Comparison of ENCODE assay signal across 25 cellular contexts in genomic region chr15:73353734-73354133, GRCh38. TPM values are rescaled to one million over a fixed set of nuclear protein-coding genes. Genes with fewer than 3 reads are reported as not detected.
"Had no signal": no experiment of that assay in that cellular context is flagged by ENCODE, and none has a peak within 500 bp of the region (broad histone marks: within the 10 kb centered on the region; RNA-seq: fewer than 3 reads in every experiment).

No MANE protein-coding gene starts in this region.

- H3K4me3 Mint-ChIP-seq: dendritic cell treated with granulocyte-macrophage colony-stimulating factor and Interleukin-4, amounts not matched to agents 40 ng/mL and 50 ng/mL, for 4 days; effector memory CD8-positive, alpha-beta T cell; naive thymus-derived CD4-positive, alpha-beta T cell; nephron progenitor cell; stimulated activated naive B cell treated with anti-CD40 and anti-IgM and Interleukin-4, amounts not matched to agents 10 μg/mL and 1 μg/mL and 100 μg/mL, for 72 hours; stimulated activated naive CD8-positive, alpha-beta T cell treated with anti-CD3 and anti-CD28 coated beads, Interleukin-15, amount 100 ng/mL, for 72 hours had no signal

- H3K9me3 Mint-ChIP-seq: dendritic cell treated with granulocyte-macrophage colony-stimulating factor and Interleukin-4, amounts not matched to agents 40 ng/mL and 50 ng/mL, for 4 days; effector memory CD8-positive, alpha-beta T cell; nephron progenitor cell; stimulated activated naive B cell treated with anti-CD40 and anti-IgM and Interleukin-4, amounts not matched to agents 10 μg/mL and 1 μg/mL and 100 μg/mL, for 72 hours; stimulated activated naive CD8-positive, alpha-beta T cell treated with anti-CD3 and anti-CD28 coated beads, Interleukin-15, amount 100 ng/mL, for 72 hours had no signal

- H3K4me1 ChIP-seq: esophagus muscularis mucosa, gastrocnemius medialis, parathyroid adenoma, prostate gland, right lobe of liver, tibial nerve, upper lobe of right lung, vagina had no signal

- H3K36me3 ChIP-seq: esophagus muscularis mucosa, gastrocnemius medialis, prostate gland, right lobe of liver, tibial nerve, upper lobe of right lung, vagina had no signal

- H3K9ac ChIP-seq: parathyroid adenoma had no signal

- H3K9me3 ChIP-seq: esophagus muscularis mucosa, gastrocnemius medialis, prostate gland, right lobe of liver, testis, tibial nerve, upper lobe of right lung, vagina had no signal

- H3K4me3 ChIP-seq: esophagus muscularis mucosa, gastrocnemius medialis, prostate gland, right lobe of liver, testis, tibial nerve, upper lobe of right lung, vagina had no signal

- H3K4me1 Mint-ChIP-seq: naive thymus-derived CD4-positive, alpha-beta T cell; stimulated activated naive B cell treated with anti-CD40 and anti-IgM and Interleukin-4, amounts not matched to agents 10 μg/mL and 1 μg/mL and 100 μg/mL, for 72 hours; stimulated activated naive CD8-positive, alpha-beta T cell treated with anti-CD3 and anti-CD28 coated beads, Interleukin-15, amount 100 ng/mL, for 72 hours had no signal

- DNase-seq: effector memory CD8-positive, alpha-beta T cell; gastrocnemius medialis; left colon; mesendoderm; naive thymus-derived CD4-positive, alpha-beta T cell; nephron progenitor cell; retina; right lobe of liver; stimulated activated CD4-positive, alpha-beta T cell treated with anti-CD3 and anti-CD28 coated beads, Interleukin-1b, Interleukin-23, amount 100 ng/mL, for 48 hours; stimulated activated CD4-positive, alpha-beta T cell treated with anti-CD3 and anti-CD28 coated beads, Interleukin-4, amount 100 ng/mL, for 4 hours; stimulated activated naive B cell treated with anti-CD40 and anti-IgM and Interleukin-4, amounts not matched to agents 10 μg/mL and 1 μg/mL and 100 μg/mL, for 72 hours; stimulated activated naive CD8-positive, alpha-beta T cell treated with anti-CD3 and anti-CD28 coated beads, Interleukin-15, amount 100 ng/mL, for 72 hours; testis; upper lobe of right lung had no signal

- H3K36me3 Mint-ChIP-seq: naive thymus-derived CD4-positive, alpha-beta T cell; stimulated activated naive B cell treated with anti-CD40 and anti-IgM and Interleukin-4, amounts not matched to agents 10 μg/mL and 1 μg/mL and 100 μg/mL, for 72 hours had no signal

- H2AFZ ChIP-seq: parathyroid adenoma had no signal

- ATAC-seq: effector memory CD8-positive, alpha-beta T cell; gastrocnemius medialis; left colon; naive thymus-derived CD4-positive, alpha-beta T cell; right lobe of liver; stimulated activated naive B cell treated with anti-CD40 and anti-IgM and Interleukin-4, amounts not matched to agents 10 μg/mL and 1 μg/mL and 100 μg/mL, for 72 hours; stimulated activated naive CD8-positive, alpha-beta T cell treated with anti-CD3 and anti-CD28 coated beads, Interleukin-15, amount 100 ng/mL, for 72 hours; upper lobe of right lung had no signal

- H3K79me2 ChIP-seq: parathyroid adenoma had no signal

- H3K27me3 ChIP-seq: right lobe of liver, testis, vagina had no signal

- H3K27ac Mint-ChIP-seq: dendritic cell treated with granulocyte-macrophage colony-stimulating factor and Interleukin-4, amounts not matched to agents 40 ng/mL and 50 ng/mL, for 4 days; effector memory CD8-positive, alpha-beta T cell; naive thymus-derived CD4-positive, alpha-beta T cell; nephron progenitor cell; stimulated activated naive B cell treated with anti-CD40 and anti-IgM and Interleukin-4, amounts not matched to agents 10 μg/mL and 1 μg/mL and 100 μg/mL, for 72 hours; stimulated activated naive CD8-positive, alpha-beta T cell treated with anti-CD3 and anti-CD28 coated beads, Interleukin-15, amount 100 ng/mL, for 72 hours had no signal

- H3K27ac ChIP-seq: epithelial cell of prostate, esophagus muscularis mucosa, gastrocnemius medialis, parathyroid adenoma, prostate gland, right lobe of liver, testis, tibial nerve, upper lobe of right lung, vagina had no signal

RNA-seq across cellular contexts. Expression of gene HCN4, which starts 15.0 kb away (rescaled TPM):
- total RNA-seq: fibroblast of villous mesenchyme, gastrocnemius medialis, liver, lung microvascular endothelial cell, omental fat pad, tibial nerve had no signal
- polyA plus RNA-seq: liver; naive thymus-derived CD4-positive, alpha-beta T cell had no signal
